29 cellular contexts compared by ENCODE assay signal in genomic region chr6:97621111-97621510, GRCh38.
DNase-seq lines count a peak whose midpoint lies in the region; ATAC-seq and TF ChIP-seq lines count a peak whose summit lies in the region.
"Had no signal": no experiment of that assay in that cellular context is flagged by ENCODE, and none has a peak within 500 bp of the region (broad histone marks: within the 10 kb centered on the region; RNA-seq: fewer than 3 reads in every experiment).

No MANE protein-coding gene starts in this region.

- TF ChIP-seq CTCF in SK-N-SH (IDR thresholded peaks at IDR 0.05) (no peak), coronary artery (IDR thresholded peaks at IDR 0.05) (no peak)

- H3K4me1 ChIP-seq in SK-N-SH (ENCODE audit: control insufficient read depth in 1 of 2, insufficient read depth in 2 of 2, low read depth in 1 of 2, low read length in 1 of 2), result no peaks in the 10 kb centered on the region; a peak in 1 of 4 replicates
- H3K4me1 ChIP-seq: A549; BE2C; BLaER1; BLaER1 treated with 17β-estradiol and CSF1 and Interleukin-3, amounts not matched to agents 10 nM and 100 nM; Caco-2 had no signal

- POLR2A ChIA-PET in SK-N-SH (lab: Yijun Ruan, JAX), result no interaction called here

- no peak overlapping the region for H3K9ac ChIP-seq in SK-N-SH
- H3K9ac ChIP-seq: BLaER1; BLaER1 treated with 17β-estradiol and CSF1 and Interleukin-3, amounts not matched to agents 10 nM and 100 nM had no signal

- H3K36me3 ChIP-seq in SK-N-SH (replicated peaks in 1 of 2; ENCODE audit: control insufficient read depth in 1 of 2, insufficient read depth in 2 of 2, low read length in 1 of 2), result no peaks in the 10 kb centered on the region
- H3K36me3 ChIP-seq: BE2C; BLaER1; BLaER1 treated with 17β-estradiol and CSF1 and Interleukin-3, amounts not matched to agents 10 nM and 100 nM had no signal

- no peak overlapping the region for H3K4me2 ChIP-seq in SK-N-SH
- H3K4me2 ChIP-seq: A549; BLaER1; BLaER1 treated with 17β-estradiol and CSF1 and Interleukin-3, amounts not matched to agents 10 nM and 100 nM had no signal

- H3K9me2 ChIP-seq in SK-N-SH, result no peaks in the 10 kb centered on the region

- ATAC-seq in SK-N-SH treated with all-trans-retinoic acid at 6 μM for 48 hours, result peak; percentile 81
- ATAC-seq: A549; CD8-positive, alpha-beta T cell had no signal

- H3K79me2 ChIP-seq in SK-N-SH (ENCODE audit: insufficient read depth), result no peaks in the 10 kb centered on the region

- TF ChIP-seq EP300 in SK-N-SH (IDR thresholded peaks at IDR 0.05; ENCODE audit: borderline replicate concordance in 1 of 2, low read depth in 1 of 2, low read length in 1 of 2), result no peak

- H3K27me3 ChIP-seq in SK-N-SH (ENCODE audit: insufficient read depth), result no peaks in the 10 kb centered on the region
- H3K27me3 ChIP-seq: BE2C; BLaER1; BLaER1 treated with 17β-estradiol and CSF1 and Interleukin-3, amounts not matched to agents 10 nM and 100 nM had no signal

- H3K4me3 ChIP-seq in SK-N-SH (ENCODE audit: low read depth in 2 of 2, low read length in 1 of 2), result no peak overlapping the region
- no peak overlapping the region for H3K4me3 ChIP-seq in coronary artery
- H3K4me3 ChIP-seq: A549; BLaER1; BLaER1 treated with 17β-estradiol and CSF1 and Interleukin-3, amounts not matched to agents 10 nM and 100 nM had no signal

- TF ChIP-seq RAD21 in SK-N-SH (IDR thresholded peaks at IDR 0.05; ENCODE audit: low read length), result no peak

- H3K9me3 ChIP-seq in SK-N-SH, result no peaks in the 10 kb centered on the region
- H3K9me3 ChIP-seq: A549; BE2C; BLaER1; BLaER1 treated with 17β-estradiol and CSF1 and Interleukin-3, amounts not matched to agents 10 nM and 100 nM; Caco-2 had no signal

- no peaks in the 10 kb centered on the region for H4K20me1 ChIP-seq in SK-N-SH (ENCODE audit: insufficient read depth)
- H4K20me1 ChIP-seq: BLaER1; BLaER1 treated with 17β-estradiol and CSF1 and Interleukin-3, amounts not matched to agents 10 nM and 100 nM had no signal

- DNase-seq in SK-N-SH (no peak), posterior vena cava (ENCODE audit: low spot score) (no peak), coronary artery (ENCODE audit: low spot score) (no peak)
- DNase-seq: 8988T; ACHN; AML-193; BE2C; C1 segment of cervical spinal cord; Caco-2; Calu3; CD4-positive, alpha-beta memory T cell; CD4-positive, alpha-beta T cell; CD4-positive, CD25-positive, alpha-beta regulatory T cell; CD8-positive, alpha-beta memory T cell; CD8-positive, alpha-beta T cell; COR-L47; DMS 273 treated with DMSO at 0.1 percent for 48 hours; DMS153; DMS53; DMS79; DMS79 treated with DMSO at 0.1 percent for 48 hours; DND-41; EL had no signal

- intact Hi-C loops in posterior vena cava (cut with DNase I), result no loop called here

- H3K27ac ChIP-seq in SK-N-SH (ENCODE audit: low read depth in 2 of 2, low read length in 1 of 2) (peak overlapping the region in 1 of 2 experiments; percentile 58; a peak in 1 of 4 replicates), coronary artery (no peak overlapping the region)
- H3K27ac ChIP-seq: 22Rv1; A549; BLaER1; BLaER1 treated with 17β-estradiol and CSF1 and Interleukin-3, amounts not matched to agents 10 nM and 100 nM; C4-2B had no signal

- CTCF ChIA-PET in SK-N-SH (lab: Yijun Ruan, JAX), result no interaction called here

- H3F3A ChIP-seq in SK-N-SH (replicated peaks; ENCODE audit: insufficient read depth), result no peaks in the 10 kb centered on the region

- no peak overlapping the region for H2AFZ ChIP-seq in SK-N-SH (ENCODE audit: low read depth)

TF ChIP-seq in SK-N-SH, 30 proteins besides CTCF, POLR2A, EP300 and RAD21:
- TF ChIP-seq SMC3 (IDR thresholded peaks at IDR 0.05; ENCODE audit: low read depth, low read length), result no peak
- peak; percentile 45; the same call in 1 of the 2 replicates for TF ChIP-seq PBX3 (IDR thresholded peaks at IDR 0.05)
- TF ChIP-seq TCF12 (IDR thresholded peaks at IDR 0.05), result peak; percentile 55; the same call in 1 of the 2 replicates
- TF ChIP-seq CHD2 (IDR thresholded peaks at IDR 0.05; ENCODE audit: low read length, partially characterized antibody), result no peak

TF ChIP-seq in SK-N-SH treated with all-trans-retinoic acid at 6 μM for 48 hours, 23 proteins besides CTCF, POLR2A, EP300 and RAD21:
- TF ChIP-seq TCF4 (CRISPR knock-in tag; IDR thresholded peaks at IDR 0.05; ENCODE audit: borderline replicate concordance), result no peak
- TF ChIP-seq TOX (CRISPR knock-in tag; IDR thresholded peaks at IDR 0.05; ENCODE audit: borderline replicate concordance), result peak; percentile 91
- peak; percentile 87 for TF ChIP-seq ISL1 (CRISPR knock-in tag; IDR thresholded peaks at IDR 0.05)
- 0 out of 2 replicates have a peak, but pooled peaks have one; percentile 10 for TF ChIP-seq ZC3H10 (CRISPR knock-in tag; IDR thresholded peaks at IDR 0.05)
- no peak for TF ChIP-seq ZNF70 (CRISPR knock-in tag; IDR thresholded peaks at IDR 0.05)
